ENCODE assay signal across 1 cellular context in the genomic region with DNA sequence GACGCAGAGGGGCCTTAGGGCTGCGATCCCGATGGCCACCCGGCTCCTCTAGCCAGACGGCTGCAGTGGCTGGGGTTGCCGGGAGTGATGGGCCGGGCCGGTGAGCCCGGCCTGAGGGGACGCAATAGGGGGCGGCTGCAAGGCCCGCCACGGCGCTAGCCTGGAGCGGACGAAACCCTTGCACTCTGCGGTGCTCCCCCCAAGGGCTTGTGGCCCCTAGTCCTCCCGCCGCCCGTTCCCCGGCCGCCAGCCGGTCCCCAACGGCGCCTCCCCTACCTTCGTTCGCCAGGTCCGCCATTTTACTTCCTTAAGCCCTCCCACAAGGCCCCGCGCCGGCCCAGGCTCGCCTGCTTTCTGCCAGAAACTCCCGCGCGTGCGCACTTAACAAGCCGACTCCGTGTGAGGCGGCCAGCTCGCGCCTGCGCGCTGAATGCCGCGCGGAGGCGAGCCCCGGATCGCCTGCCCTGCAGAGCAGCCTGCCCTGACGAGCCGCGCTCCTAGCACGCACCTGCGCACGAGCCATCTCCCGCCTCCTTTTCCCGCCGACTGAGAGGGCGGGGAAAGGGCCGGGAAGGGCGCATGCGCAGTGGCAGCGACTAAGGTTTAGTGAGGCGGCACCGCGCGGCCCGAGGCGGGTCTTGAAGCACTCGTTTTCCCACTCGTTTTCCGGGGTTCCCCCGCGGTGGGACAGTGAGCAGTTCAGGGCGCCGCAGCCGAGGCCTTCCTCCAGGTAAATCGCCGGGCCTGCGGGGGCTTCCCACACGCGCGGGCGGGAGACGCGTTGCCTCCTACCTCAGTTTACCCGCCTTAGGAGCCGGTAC.
TF ChIP-seq lines count a peak whose summit lies in the region.

A gene with protein sequence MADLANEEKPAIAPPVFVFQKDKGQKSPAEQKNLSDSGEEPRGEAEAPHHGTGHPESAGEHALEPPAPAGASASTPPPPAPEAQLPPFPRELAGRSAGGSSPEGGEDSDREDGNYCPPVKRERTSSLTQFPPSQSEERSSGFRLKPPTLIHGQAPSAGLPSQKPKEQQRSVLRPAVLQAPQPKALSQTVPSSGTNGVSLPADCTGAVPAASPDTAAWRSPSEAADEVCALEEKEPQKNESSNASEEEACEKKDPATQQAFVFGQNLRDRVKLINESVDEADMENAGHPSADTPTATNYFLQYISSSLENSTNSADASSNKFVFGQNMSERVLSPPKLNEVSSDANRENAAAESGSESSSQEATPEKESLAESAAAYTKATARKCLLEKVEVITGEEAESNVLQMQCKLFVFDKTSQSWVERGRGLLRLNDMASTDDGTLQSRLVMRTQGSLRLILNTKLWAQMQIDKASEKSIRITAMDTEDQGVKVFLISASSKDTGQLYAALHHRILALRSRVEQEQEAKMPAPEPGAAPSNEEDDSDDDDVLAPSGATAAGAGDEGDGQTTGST (minus strand): TSS at position 356 of the 821 bp plus-strand sequence. CDS start 58 bp downstream, at position 298.

TF ChIP-seq in HepG2, 621 proteins besides CTCF, POLR2A, EP300 and RAD21 (continued from another document and continues in another):
- TF ChIP-seq, protein P1, sequence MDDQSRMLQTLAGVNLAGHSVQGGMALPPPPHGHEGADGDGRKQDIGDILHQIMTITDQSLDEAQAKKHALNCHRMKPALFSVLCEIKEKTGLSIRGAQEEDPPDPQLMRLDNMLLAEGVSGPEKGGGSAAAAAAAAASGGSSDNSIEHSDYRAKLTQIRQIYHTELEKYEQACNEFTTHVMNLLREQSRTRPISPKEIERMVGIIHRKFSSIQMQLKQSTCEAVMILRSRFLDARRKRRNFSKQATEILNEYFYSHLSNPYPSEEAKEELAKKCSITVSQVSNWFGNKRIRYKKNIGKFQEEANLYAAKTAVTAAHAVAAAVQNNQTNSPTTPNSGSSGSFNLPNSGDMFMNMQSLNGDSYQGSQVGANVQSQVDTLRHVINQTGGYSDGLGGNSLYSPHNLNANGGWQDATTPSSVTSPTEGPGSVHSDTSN (CRISPR knock-in tag; IDR thresholded peaks at IDR 0.05; ENCODE audit: borderline replicate concordance) = peak; percentile 99
- TF ChIP-seq ZFP36 (IDR thresholded peaks at IDR 0.05; ENCODE audit: borderline replicate concordance, low read depth, low read length, partially characterized antibody) (no peak), HES4 (CRISPR knock-in tag; IDR thresholded peaks at IDR 0.05; ENCODE audit: borderline replicate concordance) (peak; percentile 100), ZNF232 (CRISPR knock-in tag; IDR thresholded peaks at IDR 0.05; ENCODE audit: borderline replicate concordance) (peak; percentile 100), FOXA3 (CRISPR knock-in tag; IDR thresholded peaks at IDR 0.05) (peak; percentile 89), ZMYM4 (CRISPR knock-in tag; IDR thresholded peaks at IDR 0.05) (peak; percentile 95), LCORL (IDR thresholded peaks at IDR 0.05) (no peak), LCORL (CRISPR knock-in tag; IDR thresholded peaks at IDR 0.05) (peak; percentile 96), ZNF431 (CRISPR knock-in tag; IDR thresholded peaks at IDR 0.05; ENCODE audit: borderline replicate concordance, low read depth) (peak; percentile 100), JARID2 (CRISPR knock-in tag; IDR thresholded peaks at IDR 0.05; ENCODE audit: insufficient replicate concordance) (peak; percentile 98), JDP2 (CRISPR knock-in tag; IDR thresholded peaks at IDR 0.05; ENCODE audit: borderline replicate concordance) (peak; percentile 99), HMGA1 (CRISPR knock-in tag; conservative IDR thresholded peaks at IDR 0.05) (no peak), NR1H2 (CRISPR knock-in tag; IDR thresholded peaks at IDR 0.05; ENCODE audit: borderline replicate concordance, low read depth) (peak; percentile 99), PHF20 (CRISPR knock-in tag; IDR thresholded peaks at IDR 0.05) (peak; percentile 87), THYN1 (CRISPR knock-in tag; IDR thresholded peaks at IDR 0.05; ENCODE audit: borderline replicate concordance, low read depth) (peak; percentile 94; the same call in 1 of the 2 replicates), ZNF136 (CRISPR knock-in tag; IDR thresholded peaks at IDR 0.05; ENCODE audit: low read depth) (peak; percentile 100), ZNF780A (CRISPR knock-in tag; IDR thresholded peaks at IDR 0.05) (peak; percentile 99), ZNF451 (CRISPR knock-in tag; IDR thresholded peaks at IDR 0.05) (peak; percentile 100), ETV6 (CRISPR knock-in tag; conservative IDR thresholded peaks at IDR 0.05) (peak; percentile 99), SIX4 (CRISPR knock-in tag; IDR thresholded peaks at IDR 0.05) (peak; percentile 93; the same call in 1 of the 2 replicates), FOXC1 (CRISPR knock-in tag; IDR thresholded peaks at IDR 0.05; ENCODE audit: borderline replicate concordance) (peak; percentile 100), ZNF263 (CRISPR knock-in tag; IDR thresholded peaks at IDR 0.05) (peak; percentile 96), ZMYM2 (CRISPR knock-in tag; IDR thresholded peaks at IDR 0.05) (peak; percentile 97), MTA3 (CRISPR knock-in tag; IDR thresholded peaks at IDR 0.05) (no peak), CBX1 (IDR thresholded peaks at IDR 0.05; ENCODE audit: low read depth) (peak; percentile 71), ZNF3 (CRISPR knock-in tag; IDR thresholded peaks at IDR 0.05) (no peak), ZFP36L1 (CRISPR knock-in tag; IDR thresholded peaks at IDR 0.05) (peak; percentile 100), PAWR (CRISPR knock-in tag; IDR thresholded peaks at IDR 0.05; ENCODE audit: borderline replicate concordance) (peak; percentile 100), ISX (CRISPR knock-in tag; conservative IDR thresholded peaks at IDR 0.05) (peak; percentile 100)
- TF ChIP-seq, protein P2, sequence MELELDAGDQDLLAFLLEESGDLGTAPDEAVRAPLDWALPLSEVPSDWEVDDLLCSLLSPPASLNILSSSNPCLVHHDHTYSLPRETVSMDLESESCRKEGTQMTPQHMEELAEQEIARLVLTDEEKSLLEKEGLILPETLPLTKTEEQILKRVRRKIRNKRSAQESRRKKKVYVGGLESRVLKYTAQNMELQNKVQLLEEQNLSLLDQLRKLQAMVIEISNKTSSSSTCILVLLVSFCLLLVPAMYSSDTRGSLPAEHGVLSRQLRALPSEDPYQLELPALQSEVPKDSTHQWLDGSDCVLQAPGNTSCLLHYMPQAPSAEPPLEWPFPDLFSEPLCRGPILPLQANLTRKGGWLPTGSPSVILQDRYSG (CRISPR knock-in tag; IDR thresholded peaks at IDR 0.05) = peak; percentile 100
- TF ChIP-seq, protein P3, sequence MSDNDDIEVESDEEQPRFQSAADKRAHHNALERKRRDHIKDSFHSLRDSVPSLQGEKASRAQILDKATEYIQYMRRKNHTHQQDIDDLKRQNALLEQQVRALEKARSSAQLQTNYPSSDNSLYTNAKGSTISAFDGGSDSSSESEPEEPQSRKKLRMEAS (IDR thresholded peaks at IDR 0.05) = peak; percentile 100
- TF ChIP-seq, protein P4, sequence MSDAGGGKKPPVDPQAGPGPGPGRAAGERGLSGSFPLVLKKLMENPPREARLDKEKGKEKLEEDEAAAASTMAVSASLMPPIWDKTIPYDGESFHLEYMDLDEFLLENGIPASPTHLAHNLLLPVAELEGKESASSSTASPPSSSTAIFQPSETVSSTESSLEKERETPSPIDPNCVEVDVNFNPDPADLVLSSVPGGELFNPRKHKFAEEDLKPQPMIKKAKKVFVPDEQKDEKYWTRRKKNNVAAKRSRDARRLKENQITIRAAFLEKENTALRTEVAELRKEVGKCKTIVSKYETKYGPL (CRISPR knock-in tag; IDR thresholded peaks at IDR 0.05) = peak; percentile 98
- TF ChIP-seq, protein P5, sequence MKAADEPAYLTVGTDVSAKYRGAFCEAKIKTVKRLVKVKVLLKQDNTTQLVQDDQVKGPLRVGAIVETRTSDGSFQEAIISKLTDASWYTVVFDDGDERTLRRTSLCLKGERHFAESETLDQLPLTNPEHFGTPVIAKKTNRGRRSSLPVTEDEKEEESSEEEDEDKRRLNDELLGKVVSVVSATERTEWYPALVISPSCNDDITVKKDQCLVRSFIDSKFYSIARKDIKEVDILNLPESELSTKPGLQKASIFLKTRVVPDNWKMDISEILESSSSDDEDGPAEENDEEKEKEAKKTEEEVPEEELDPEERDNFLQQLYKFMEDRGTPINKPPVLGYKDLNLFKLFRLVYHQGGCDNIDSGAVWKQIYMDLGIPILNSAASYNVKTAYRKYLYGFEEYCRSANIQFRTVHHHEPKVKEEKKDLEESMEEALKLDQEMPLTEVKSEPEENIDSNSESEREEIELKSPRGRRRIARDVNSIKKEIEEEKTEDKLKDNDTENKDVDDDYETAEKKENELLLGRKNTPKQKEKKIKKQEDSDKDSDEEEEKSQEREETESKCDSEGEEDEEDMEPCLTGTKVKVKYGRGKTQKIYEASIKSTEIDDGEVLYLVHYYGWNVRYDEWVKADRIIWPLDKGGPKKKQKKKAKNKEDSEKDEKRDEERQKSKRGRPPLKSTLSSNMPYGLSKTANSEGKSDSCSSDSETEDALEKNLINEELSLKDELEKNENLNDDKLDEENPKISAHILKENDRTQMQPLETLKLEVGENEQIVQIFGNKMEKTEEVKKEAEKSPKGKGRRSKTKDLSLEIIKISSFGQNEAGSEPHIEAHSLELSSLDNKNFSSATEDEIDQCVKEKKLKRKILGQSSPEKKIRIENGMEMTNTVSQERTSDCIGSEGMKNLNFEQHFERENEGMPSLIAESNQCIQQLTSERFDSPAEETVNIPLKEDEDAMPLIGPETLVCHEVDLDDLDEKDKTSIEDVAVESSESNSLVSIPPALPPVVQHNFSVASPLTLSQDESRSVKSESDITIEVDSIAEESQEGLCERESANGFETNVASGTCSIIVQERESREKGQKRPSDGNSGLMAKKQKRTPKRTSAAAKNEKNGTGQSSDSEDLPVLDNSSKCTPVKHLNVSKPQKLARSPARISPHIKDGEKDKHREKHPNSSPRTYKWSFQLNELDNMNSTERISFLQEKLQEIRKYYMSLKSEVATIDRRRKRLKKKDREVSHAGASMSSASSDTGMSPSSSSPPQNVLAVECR (CRISPR knock-in tag; IDR thresholded peaks at IDR 0.05; ENCODE audit: borderline replicate concordance) = peak; percentile 91
- TF ChIP-seq, protein P6, sequence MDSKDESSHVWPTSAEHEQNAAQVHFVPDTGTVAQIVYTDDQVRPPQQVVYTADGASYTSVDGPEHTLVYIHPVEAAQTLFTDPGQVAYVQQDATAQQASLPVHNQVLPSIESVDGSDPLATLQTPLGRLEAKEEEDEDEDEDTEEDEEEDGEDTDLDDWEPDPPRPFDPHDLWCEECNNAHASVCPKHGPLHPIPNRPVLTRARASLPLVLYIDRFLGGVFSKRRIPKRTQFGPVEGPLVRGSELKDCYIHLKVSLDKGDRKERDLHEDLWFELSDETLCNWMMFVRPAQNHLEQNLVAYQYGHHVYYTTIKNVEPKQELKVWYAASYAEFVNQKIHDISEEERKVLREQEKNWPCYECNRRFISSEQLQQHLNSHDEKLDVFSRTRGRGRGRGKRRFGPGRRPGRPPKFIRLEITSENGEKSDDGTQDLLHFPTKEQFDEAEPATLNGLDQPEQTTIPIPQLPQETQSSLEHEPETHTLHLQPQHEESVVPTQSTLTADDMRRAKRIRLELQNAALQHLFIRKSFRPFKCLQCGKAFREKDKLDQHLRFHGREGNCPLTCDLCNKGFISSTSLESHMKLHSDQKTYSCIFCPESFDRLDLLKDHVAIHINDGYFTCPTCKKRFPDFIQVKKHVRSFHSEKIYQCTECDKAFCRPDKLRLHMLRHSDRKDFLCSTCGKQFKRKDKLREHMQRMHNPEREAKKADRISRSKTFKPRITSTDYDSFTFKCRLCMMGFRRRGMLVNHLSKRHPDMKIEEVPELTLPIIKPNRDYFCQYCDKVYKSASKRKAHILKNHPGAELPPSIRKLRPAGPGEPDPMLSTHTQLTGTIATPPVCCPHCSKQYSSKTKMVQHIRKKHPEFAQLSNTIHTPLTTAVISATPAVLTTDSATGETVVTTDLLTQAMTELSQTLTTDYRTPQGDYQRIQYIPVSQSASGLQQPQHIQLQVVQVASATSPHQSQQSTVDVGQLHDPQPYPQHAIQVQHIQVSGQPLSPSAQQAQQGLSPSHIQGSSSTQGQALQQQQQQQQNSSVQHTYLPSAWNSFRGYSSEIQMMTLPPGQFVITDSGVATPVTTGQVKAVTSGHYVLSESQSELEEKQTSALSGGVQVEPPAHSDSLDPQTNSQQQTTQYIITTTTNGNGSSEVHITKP (CRISPR knock-in tag; IDR thresholded peaks at IDR 0.05; ENCODE audit: low read depth) = peak; percentile 74
- TF ChIP-seq, protein P7, sequence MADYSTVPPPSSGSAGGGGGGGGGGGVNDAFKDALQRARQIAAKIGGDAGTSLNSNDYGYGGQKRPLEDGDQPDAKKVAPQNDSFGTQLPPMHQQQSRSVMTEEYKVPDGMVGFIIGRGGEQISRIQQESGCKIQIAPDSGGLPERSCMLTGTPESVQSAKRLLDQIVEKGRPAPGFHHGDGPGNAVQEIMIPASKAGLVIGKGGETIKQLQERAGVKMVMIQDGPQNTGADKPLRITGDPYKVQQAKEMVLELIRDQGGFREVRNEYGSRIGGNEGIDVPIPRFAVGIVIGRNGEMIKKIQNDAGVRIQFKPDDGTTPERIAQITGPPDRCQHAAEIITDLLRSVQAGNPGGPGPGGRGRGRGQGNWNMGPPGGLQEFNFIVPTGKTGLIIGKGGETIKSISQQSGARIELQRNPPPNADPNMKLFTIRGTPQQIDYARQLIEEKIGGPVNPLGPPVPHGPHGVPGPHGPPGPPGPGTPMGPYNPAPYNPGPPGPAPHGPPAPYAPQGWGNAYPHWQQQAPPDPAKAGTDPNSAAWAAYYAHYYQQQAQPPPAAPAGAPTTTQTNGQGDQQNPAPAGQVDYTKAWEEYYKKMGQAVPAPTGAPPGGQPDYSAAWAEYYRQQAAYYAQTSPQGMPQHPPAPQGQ (CRISPR knock-in tag; IDR thresholded peaks at IDR 0.05; ENCODE audit: borderline replicate concordance) = no peak
- TF ChIP-seq, protein P8, sequence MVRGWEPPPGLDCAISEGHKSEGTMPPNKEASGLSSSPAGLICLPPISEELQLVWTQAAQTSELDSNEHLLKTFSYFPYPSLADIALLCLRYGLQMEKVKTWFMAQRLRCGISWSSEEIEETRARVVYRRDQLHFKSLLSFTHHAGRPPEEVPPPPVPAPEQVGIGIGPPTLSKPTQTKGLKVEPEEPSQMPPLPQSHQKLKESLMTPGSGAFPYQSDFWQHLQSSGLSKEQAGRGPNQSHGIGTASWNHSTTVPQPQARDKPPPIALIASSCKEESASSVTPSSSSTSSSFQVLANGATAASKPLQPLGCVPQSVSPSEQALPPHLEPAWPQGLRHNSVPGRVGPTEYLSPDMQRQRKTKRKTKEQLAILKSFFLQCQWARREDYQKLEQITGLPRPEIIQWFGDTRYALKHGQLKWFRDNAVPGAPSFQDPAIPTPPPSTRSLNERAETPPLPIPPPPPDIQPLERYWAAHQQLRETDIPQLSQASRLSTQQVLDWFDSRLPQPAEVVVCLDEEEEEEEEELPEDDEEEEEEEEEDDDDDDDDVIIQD (CRISPR knock-in tag; IDR thresholded peaks at IDR 0.05; ENCODE audit: low read depth) = peak; percentile 99
- TF ChIP-seq, protein P9, sequence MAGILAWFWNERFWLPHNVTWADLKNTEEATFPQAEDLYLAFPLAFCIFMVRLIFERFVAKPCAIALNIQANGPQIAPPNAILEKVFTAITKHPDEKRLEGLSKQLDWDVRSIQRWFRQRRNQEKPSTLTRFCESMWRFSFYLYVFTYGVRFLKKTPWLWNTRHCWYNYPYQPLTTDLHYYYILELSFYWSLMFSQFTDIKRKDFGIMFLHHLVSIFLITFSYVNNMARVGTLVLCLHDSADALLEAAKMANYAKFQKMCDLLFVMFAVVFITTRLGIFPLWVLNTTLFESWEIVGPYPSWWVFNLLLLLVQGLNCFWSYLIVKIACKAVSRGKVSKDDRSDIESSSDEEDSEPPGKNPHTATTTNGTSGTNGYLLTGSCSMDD (CRISPR knock-in tag; IDR thresholded peaks at IDR 0.05) = peak; percentile 100
